Comparison of ENCODE assay signal across 8 cellular contexts in genomic region chr1:179142889-179143299, GRCh38.
DNase-seq lines count a peak whose midpoint lies in the region; ATAC-seq and TF ChIP-seq lines count a peak whose summit lies in the region.

No MANE protein-coding gene starts in this region.

- no peak overlapping the region for H3K27ac ChIP-seq in CD4-positive, alpha-beta T cell (ENCODE audit: low read depth, low read length)
- H3K27ac ChIP-seq in mammary epithelial cell (ENCODE audit: insufficient read depth, low read depth, low read length): peak overlapping the region; percentile 100

- H3K4me1 Mint-ChIP-seq in CD4-positive, alpha-beta T cell (ENCODE audit: low read depth): peaks cover 55% of the 10 kb centered on the region

- H3K27me3 Mint-ChIP-seq in CD4-positive, alpha-beta T cell: no peaks in the 10 kb centered on the region

- peak overlapping the region; percentile 46 for H3K4me3 Mint-ChIP-seq in CD4-positive, alpha-beta T cell

- peaks cover 2% of the 10 kb centered on the region for H4K20me1 ChIP-seq in mammary epithelial cell (ENCODE audit: insufficient read depth, low read length)

- peak overlapping the region; percentile 98 for H3K9ac ChIP-seq in mammary epithelial cell (ENCODE audit: insufficient read depth, low read length)

- TF ChIP-seq POLR2A in NB4 (IDR thresholded peaks at IDR 0.05; ENCODE audit: extremely low read depth, insufficient read length): no peak

- H3K9me3 ChIP-seq in CD4-positive, alpha-beta T cell (ENCODE audit: control insufficient read depth, low read length): no peaks in the 10 kb centered on the region
- H3K9me3 ChIP-seq in mammary epithelial cell (replicated peaks; ENCODE audit: insufficient read depth, low read length): no peaks in the 10 kb centered on the region
- H3K9me3 ChIP-seq in mucosa of descending colon: no peaks in the 10 kb centered on the region

- DNase-seq in CD4-positive, alpha-beta T cell: no peak
- DNase-seq in NB4 (ENCODE audit: low read depth) (peak; percentile 45), mammary epithelial cell (peak; percentile 97), mucosa of descending colon (no peak), COR-L47 (lab: John Stamatoyannopoulos, UW) (no peak), SK-N-DZ (ENCODE audit: low spot score) (no peak)

- peaks cover 54% of the 10 kb centered on the region for H3K79me2 ChIP-seq in mammary epithelial cell (ENCODE audit: insufficient read depth, low read length)

- 0% methylated on average over 2 of the region's 2 CpGs for WGBS in mammary epithelial cell (ENCODE audit: low coverage, missing lambda C conversion rate)

- H2AFZ ChIP-seq in mammary epithelial cell (ENCODE audit: low read depth, low read length): no peak overlapping the region

- in situ Hi-C loops in mammary epithelial cell (cut with MboI; ENCODE audit: low sequenced_read_pairs in 2 of 2): no loop called here

- dilution Hi-C loops in mammary epithelial cell (cut with HindIII; ENCODE audit: low sequenced_read_pairs): no loop called here

- H3K9me3 Mint-ChIP-seq in CD4-positive, alpha-beta T cell: no peaks in the 10 kb centered on the region

- POLR2A ChIA-PET in CD4-positive, alpha-beta T cell (lab: Charles Lee): interaction anchor here (0.9 to 1.0 kb wide), 3 partner anchors 11 to 22 kb away, joined by 3 to 4 read pairs (median 3); no protein-coding TSS in a partner anchor

- H3K36me3 Mint-ChIP-seq in CD4-positive, alpha-beta T cell (ENCODE audit: low read depth): peaks cover 11% of the 10 kb centered on the region

- no peak for TF ChIP-seq CTCF in CD4-positive, alpha-beta T cell (IDR thresholded peaks at IDR 0.05)
- no peak for TF ChIP-seq CTCF in NB4 (IDR thresholded peaks at IDR 0.05; ENCODE audit: low read depth, low read length)
- no peak for TF ChIP-seq CTCF in mammary epithelial cell (conservative IDR thresholded peaks at IDR 0.05 in 1 of 2, IDR thresholded peaks at IDR 0.05 in 1 of 2; ENCODE audit: extremely low read depth in 1 of 2, insufficient read depth in 1 of 2, low read depth in 1 of 2, low read length in 2 of 2)
- no peak for TF ChIP-seq CTCF in mucosa of descending colon (IDR thresholded peaks at IDR 0.05)

- H3K4me1 ChIP-seq in mammary epithelial cell (ENCODE audit: insufficient read depth, low read length) (peaks cover 30% of the 10 kb centered on the region), mucosa of descending colon (ENCODE audit: low read depth) (no peaks in the 10 kb centered on the region)

- peak; percentile 22 for ATAC-seq in CD4-positive, alpha-beta T cell (ENCODE audit: poor library complexity)
- ATAC-seq in mucosa of descending colon (peak; percentile 74), HG03521 (IDR thresholded peaks at IDR 0.05; ENCODE audit: unreplicated experiment) (no peak), GM18861 (IDR thresholded peaks at IDR 0.05; ENCODE audit: unreplicated experiment) (no peak)

- no TSS peak for BruUV-seq in mammary epithelial cell (replicated peaks; lab: Mats Ljungman, UMichigan)

- H3K4me2 ChIP-seq in mammary epithelial cell (ENCODE audit: insufficient read depth, low read depth, low read length): peak overlapping the region; percentile 90

- CTCF ChIA-PET in CD4-positive, alpha-beta T cell (lab: Charles Lee): interaction anchor here (0.6 to 1.2 kb wide), 3 partner anchors 9 to 920 kb away, joined by 3 to 4 read pairs (median 3); no protein-coding TSS in a partner anchor
- CTCF ChIA-PET in mammary epithelial cell (lab: Charles Lee; ENCODE audit: low non-redundant PET): no interaction called here

- peak overlapping the region; percentile 79 for H3K27ac Mint-ChIP-seq in CD4-positive, alpha-beta T cell

- H3K27me3 ChIP-seq in CD4-positive, alpha-beta T cell (ENCODE audit: control insufficient read depth, insufficient read depth, low read length): no peaks in the 10 kb centered on the region
- H3K27me3 ChIP-seq in mammary epithelial cell (ENCODE audit: insufficient read depth, low read length): no peaks in the 10 kb centered on the region

- intact Hi-C loops in CD4-positive, alpha-beta T cell (cut with DNase I, micrococcal nuclease): no loop called here
- intact Hi-C loops in mammary epithelial cell (cut with micrococcal nuclease): loop anchor here (1.0 kb wide), 3 partner anchors 14 to 222 kb away; partner anchors contain the start of gene AXDND1
- intact Hi-C loops in mucosa of descending colon (cut with DNase I, micrococcal nuclease): no loop called here

- H3K4me3 ChIP-seq in NB4 (ENCODE audit: low read depth, low read length) (no peak overlapping the region), mammary epithelial cell (replicated peaks in 1 of 3; ENCODE audit: insufficient read depth in 1 of 3, low read depth in 2 of 3, low read length in 3 of 3) (peak overlapping the region; percentile 68 to 100 (median 82)), mucosa of descending colon (no peak overlapping the region)

- peaks cover 10% of the 10 kb centered on the region for H3K36me3 ChIP-seq in mammary epithelial cell (ENCODE audit: insufficient read depth, low read length)
- no peaks in the 10 kb centered on the region for H3K36me3 ChIP-seq in mucosa of descending colon (ENCODE audit: low read depth)

Comparison
In these comparisons a context has a peak if more than half of its experiments do, and no peak if none do; other contexts are left out.
1. ATAC-seq: peak in CD4-positive, alpha-beta T cell (single experiment) and mucosa of descending colon (single experiment); none in HG03521 (single experiment) and GM18861 (single experiment).
2. DNase-seq: peak in NB4 (single experiment) and mammary epithelial cell (single experiment); none in CD4-positive, alpha-beta T cell (0 of 10), mucosa of descending colon (0 of 3), COR-L47 (single experiment) and SK-N-DZ (single experiment).
3. H3K4me3 ChIP-seq: peak in mammary epithelial cell (3 of 3); none in NB4 (single experiment) and mucosa of descending colon (single experiment).